In genomic region chr10:101061814-101062230, GRCh38 we compare ENCODE assay signal across 9 cellular contexts. TPM values are rescaled to one million over a fixed set of nuclear protein-coding genes. Genes with fewer than 3 reads are reported as not detected.
DNase-seq lines count a peak whose midpoint lies in the region; ATAC-seq, FAIRE-seq and TF ChIP-seq lines count a peak whose summit lies in the region.
"Had no signal": no experiment of that assay in that cellular context is flagged by ENCODE, and none has a peak within 500 bp of the region (broad histone marks: within the 10 kb centered on the region; RNA-seq: fewer than 3 reads in every experiment).

Gene KAZALD1 (plus strand): TSS chr10:101061989. CDS start chr10:101062593, 604 bp downstream.

- TF ChIP-seq POLR2A in HepG2 (IDR thresholded peaks at IDR 0.05; ENCODE audit: insufficient read depth in 1 of 2, low read depth in 2 of 2, low read length in 2 of 2) (no peak), tibial nerve (IDR thresholded peaks at IDR 0.05) (no peak)

- peaks cover 46% of the 10 kb centered on the region for H3K79me2 ChIP-seq in HepG2 (ENCODE audit: insufficient read depth, low read length)

- no peak for FAIRE-seq in HepG2 (lab: Jason Lieb, UNC)
- FAIRE-seq: G401.6 had no signal

- peaks cover 12% of the 10 kb centered on the region for H3K36me3 Mint-ChIP-seq in activated CD4-positive, alpha-beta T cell treated with anti-CD3 and anti-CD28 coated beads, Interleukin-2, amount 10 ng/mL, durations not matched to agents 7 days and 5 days (ENCODE audit: low read depth)

- DNase-seq in activated CD4-positive, alpha-beta T cell treated with anti-CD3 and anti-CD28 coated beads, Interleukin-2, amount 10 ng/mL, durations not matched to agents 7 days and 5 days = no peak
- DNase-seq in activated CD4-positive, alpha-beta T cell treated with anti-CD3 and anti-CD28 coated beads, Interleukin-2, amount 50 U/mL, for 4 hours = no peak
- DNase-seq in ascending aorta (ENCODE audit: low spot score in 2 of 2) (no peak), HepG2 (ENCODE audit: low spot score) (no peak), tibial nerve (ENCODE audit: low spot score in 2 of 2) (no peak), AML-193 (lab: John Stamatoyannopoulos, UW) (no peak)

- CTCF ChIA-PET in activated CD4-positive, alpha-beta T cell treated with anti-CD3 and anti-CD28 coated beads, Interleukin-2, amount 10 ng/mL, durations not matched to agents 7 days and 5 days (lab: Charles Lee) = interaction anchor here (0.9 to 4.6 kb wide), 6 partner anchors 11 to 65 kb away, joined by 4 to 34 read pairs (median 8); partner anchors contain the start of genes PDZD7 and SFXN3
- CTCF ChIA-PET in HepG2 (lab: Yijun Ruan, JAX; ENCODE audit: low intra/inter-chr PET ratio, low total read pairs) = no interaction called here

- TSS peak; percentile 76 for BruUV-seq in HepG2 (replicated peaks; lab: Mats Ljungman, UMichigan)

- in situ Hi-C loops in HepG2 (cut with HindIII; ENCODE audit: extremely low pct_ligation_motif_present, low pct_unique_long_range_greater_than_20kb) = no loop called here

- no peaks in the 10 kb centered on the region; the same call in 1 of the 2 replicates for H4K20me1 ChIP-seq in HepG2 (ENCODE audit: insufficient read depth, low read length)

- POLR2A ChIA-PET in activated CD4-positive, alpha-beta T cell treated with anti-CD3 and anti-CD28 coated beads, Interleukin-2, amount 10 ng/mL, durations not matched to agents 7 days and 5 days (lab: Charles Lee) = no interaction called here
- POLR2A ChIA-PET in HepG2 (lab: Yijun Ruan, JAX) = interaction anchor here (0.8 to 9.0 kb wide), 16 partner anchors 11 to 293 kb away, joined by 3 to 141 read pairs (median 8); partner anchors contain the start of genes BTRC, PDZD7, SEMA4G and SFXN3

- H3K9me3 Mint-ChIP-seq in activated CD4-positive, alpha-beta T cell treated with anti-CD3 and anti-CD28 coated beads, Interleukin-2, amount 10 ng/mL, durations not matched to agents 7 days and 5 days = no peaks in the 10 kb centered on the region

- WGBS in HepG2 (ENCODE audit: low lambda C conversion rate) = 0% methylated on average over 16 of the region's 22 CpGs
- WGBS in tibial nerve, 2 donors = 23 to 30% methylated on average over 22 of the region's 22 CpGs

- peaks cover 58% of the 10 kb centered on the region for H3K4me1 Mint-ChIP-seq in activated CD4-positive, alpha-beta T cell treated with anti-CD3 and anti-CD28 coated beads, Interleukin-2, amount 10 ng/mL, durations not matched to agents 7 days and 5 days

- ATAC-seq in HepG2 (no peak), GM18873 (IDR thresholded peaks at IDR 0.05; ENCODE audit: low FRiP score, unreplicated experiment) (no peak), HG03571 (IDR thresholded peaks at IDR 0.05; ENCODE audit: unreplicated experiment) (no peak)

- H2AFZ ChIP-seq in HepG2 (ENCODE audit: low read length) = peak within 1 kb of the TSS; percentile 97

- H3K36me3 ChIP-seq in ascending aorta (no peaks in the 10 kb centered on the region), HepG2 (replicated peaks in 1 of 2; ENCODE audit: control insufficient read depth in 1 of 2, insufficient read depth in 2 of 2, low read length in 2 of 2) (no peaks in the 10 kb centered on the region), tibial nerve (no peaks in the 10 kb centered on the region)

- no peak for TF ChIP-seq CTCF in ascending aorta (IDR thresholded peaks at IDR 0.05)
- no peak for TF ChIP-seq CTCF in HepG2 (CRISPR knock-in tag; IDR thresholded peaks at IDR 0.05)
- no peak for TF ChIP-seq CTCF in tibial nerve (IDR thresholded peaks at IDR 0.05)

- intact Hi-C loops in ascending aorta (cut with DNase I) (loop anchor here (1.0 to 10.0 kb wide), 5 partner anchors 31 to 993 kb away; partner anchors contain the start of genes ARMH3, LZTS2, PDZD7 and SFXN3), HepG2 (cut with micrococcal nuclease; ENCODE audit: unreplicated experiment) (no loop called here)

- peak within 1 kb of the TSS; percentile 93 for H3K4me3 Mint-ChIP-seq in activated CD4-positive, alpha-beta T cell treated with anti-CD3 and anti-CD28 coated beads, Interleukin-2, amount 10 ng/mL, durations not matched to agents 7 days and 5 days

- H3K4me3 ChIP-seq in ascending aorta (peak within 1 kb of the TSS; percentile 60 to 79), HepG2 (replicated peaks in 1 of 3; ENCODE audit: insufficient read depth in 1 of 3, low read depth in 2 of 3, low read length in 3 of 3) (peak within 1 kb of the TSS; percentile 82 to 97 (median 87)), tibial nerve (peak within 1 kb of the TSS; percentile 74 to 87 (median 82))

- H3K27me3 Mint-ChIP-seq in activated CD4-positive, alpha-beta T cell treated with anti-CD3 and anti-CD28 coated beads, Interleukin-2, amount 10 ng/mL, durations not matched to agents 7 days and 5 days = peaks cover 39% of the 10 kb centered on the region

- H3K9me3 ChIP-seq in ascending aorta = no peaks in the 10 kb centered on the region
- H3K9me3 ChIP-seq in HepG2 (ENCODE audit: low read length) = no peaks in the 10 kb centered on the region
- no peaks in the 10 kb centered on the region for H3K9me3 ChIP-seq in tibial nerve

- peak within 1 kb of the TSS; percentile 96 to 98 for H3K27ac ChIP-seq in ascending aorta
- peak within 1 kb of the TSS; percentile 99 for H3K27ac ChIP-seq in HepG2 (ENCODE audit: extremely low read length, insufficient read depth, low read length)
- H3K27ac ChIP-seq in tibial nerve = peak within 1 kb of the TSS; percentile 93 to 99 (median 97)

- H3K27ac Mint-ChIP-seq in activated CD4-positive, alpha-beta T cell treated with anti-CD3 and anti-CD28 coated beads, Interleukin-2, amount 10 ng/mL, durations not matched to agents 7 days and 5 days = peak within 1 kb of the TSS; percentile 83

- H3K4me1 ChIP-seq in ascending aorta (peaks cover 10 to 40% of the 10 kb centered on the region in 2 donors), HepG2 (ENCODE audit: insufficient read depth, low read length) (peaks cover 64% of the 10 kb centered on the region), tibial nerve (peaks cover 0 to 63% (median 38%) of the 10 kb centered on the region in 4 donors)

- peak within 1 kb of the TSS; percentile 99 for H3K4me2 ChIP-seq in HepG2 (ENCODE audit: low read depth, low read length)

- TF ChIP-seq EP300 in HepG2 (IDR thresholded peaks at IDR 0.05; ENCODE audit: low read depth in 2 of 2, low read length in 2 of 2) (no peak), HepG2 (CRISPR knock-in tag; IDR thresholded peaks at IDR 0.05; ENCODE audit: borderline replicate concordance) (no peak), tibial nerve (IDR thresholded peaks at IDR 0.05) (no peak)

- peak within 1 kb of the TSS; percentile 99 for H3K9ac ChIP-seq in HepG2 (ENCODE audit: insufficient read depth, low read depth, low read length)

- H3K27me3 ChIP-seq in ascending aorta = no peaks in the 10 kb centered on the region
- no peaks in the 10 kb centered on the region; a peak in 1 of 5 replicates for H3K27me3 ChIP-seq in HepG2 (ENCODE audit: control insufficient read depth in 1 of 2, insufficient read depth in 2 of 2, low read length in 2 of 2)
- peaks cover 0 to 6% of the 10 kb centered on the region in 2 donors for H3K27me3 ChIP-seq in tibial nerve

- no peak for TF ChIP-seq RAD21 in HepG2 (CRISPR knock-in tag; IDR thresholded peaks at IDR 0.05)

TF ChIP-seq in HepG2, 621 proteins besides CTCF, POLR2A, EP300 and RAD21 (continues in another document):
- TF ChIP-seq BORCS8-MEF2B (CRISPR knock-in tag; IDR thresholded peaks at IDR 0.05) = no peak
- TF ChIP-seq ZNF543 (CRISPR knock-in tag; IDR thresholded peaks at IDR 0.05) = no peak
- no peak for TF ChIP-seq MEIS1 (CRISPR knock-in tag; IDR thresholded peaks at IDR 0.05; ENCODE audit: borderline replicate concordance)
- TF ChIP-seq ZNF414 (CRISPR knock-in tag; IDR thresholded peaks at IDR 0.05) = no peak
- TF ChIP-seq SSRP1 (CRISPR knock-in tag; IDR thresholded peaks at IDR 0.05) = no peak
- no peak for TF ChIP-seq KDM5A (IDR thresholded peaks at IDR 0.05; ENCODE audit: borderline replicate concordance, low read length)
- TF ChIP-seq ZNF10 (CRISPR knock-in tag; IDR thresholded peaks at IDR 0.05; ENCODE audit: borderline replicate concordance, low read depth) = no peak
- TF ChIP-seq CBX1 (IDR thresholded peaks at IDR 0.05; ENCODE audit: low read depth) = peak; percentile 0
- no peak for TF ChIP-seq SKI (IDR thresholded peaks at IDR 0.05; ENCODE audit: partially characterized antibody)

RNA-seq across cellular contexts. Expression of gene KAZALD1, which starts in this region (rescaled TPM):
- total RNA-seq in activated CD4-positive, alpha-beta T cell treated with anti-CD3 and anti-CD28 coated beads, Interleukin-2, amount 10 ng/mL, durations not matched to agents 7 days and 5 days = under 1 TPM; 0.27 to 0.55 TPM
- 5.7 TPM for total RNA-seq in ascending aorta
- 18.0 and 27.7 TPM in 2 replicates for total RNA-seq in HepG2 (2016; rRNA removed; fragmentation: Illumina TruSeq; extraction: Trizol)
- 8.5 and 8.9 TPM in 2 replicates for total RNA-seq in HepG2 (2016; cell fraction: cytosol; rRNA removed; fragmentation: Illumina TruSeq; extraction: Trizol; ENCODE audit: low read depth)
- total RNA-seq in HepG2 (2016; cell fraction: insoluble cytoplasmic fraction; rRNA removed; fragmentation: Illumina TruSeq; extraction: Trizol) = 14.9 and 26.2 TPM in 2 replicates
- 21.1 and 23.2 TPM in 2 replicates for total RNA-seq in HepG2 (2016; cell fraction: membrane; rRNA removed; fragmentation: Illumina TruSeq; extraction: Trizol)
- 32.0 and 35.5 TPM in 2 replicates for total RNA-seq in HepG2 (2016; cell fraction: nucleus; rRNA removed; fragmentation: Illumina TruSeq; extraction: Trizol)
- polyA plus RNA-seq in HepG2 (2011; rRNA removed) = 16.7 and 16.8 TPM in 2 replicates
- polyA plus RNA-seq in HepG2 (2011; cell fraction: cytosol; rRNA removed) = 12.0 and 21.9 TPM in 2 replicates
- 46.9 and 60.7 TPM in 2 replicates for polyA plus RNA-seq in HepG2 (2011; cell fraction: nucleus; rRNA removed)
- polyA plus RNA-seq in HepG2 (2012) = 10.6 and 15.7 TPM in 2 replicates
- 6.1 and 8.0 TPM in 2 replicates for polyA plus RNA-seq in HepG2 (2016; cell fraction: cytosol; fragmentation: Illumina TruSeq; extraction: Trizol; ENCODE audit: low read depth)
- polyA plus RNA-seq in HepG2 (2016; cell fraction: insoluble cytoplasmic fraction; fragmentation: Illumina TruSeq; extraction: Trizol; ENCODE audit: low read depth) = 14.9 and 20.6 TPM in 2 replicates
- polyA plus RNA-seq in HepG2 (2016; cell fraction: membrane; fragmentation: Illumina TruSeq; extraction: Trizol; ENCODE audit: low read depth) = 16.2 and 17.5 TPM in 2 replicates
- polyA plus RNA-seq in HepG2 (2016; cell fraction: nucleus; fragmentation: Illumina TruSeq; extraction: Trizol; ENCODE audit: insufficient read depth, low read depth) = 52.2 and 57.1 TPM in 2 replicates
- polyA minus RNA-seq in HepG2 (2011; rRNA and poly(A)+ RNA removed; ENCODE audit: low replicate concordance) = 32.5 and 65.2 TPM in 2 replicates
- 8.6 and 15.6 TPM in 2 replicates for polyA minus RNA-seq in HepG2 (2011; cell fraction: cytosol; rRNA and poly(A)+ RNA removed)
- 36.6 and 46.4 TPM in 2 replicates for polyA minus RNA-seq in HepG2 (2011; cell fraction: nucleus; rRNA and poly(A)+ RNA removed)
- 10 to 100 TPM in 1 of 4 donors, 1 to 10 TPM in 3; 4.0 to 13.5 (median 8.4) TPM for total RNA-seq in tibial nerve
